1 cellular context compared by ENCODE assay signal in genomic region chr10:6716521-6716920, GRCh38.
TF ChIP-seq lines count a peak whose summit lies in the region.

No MANE protein-coding gene starts in this region.

TF ChIP-seq in IMR-90, 13 proteins besides CTCF, POLR2A, EP300 and RAD21 (continued from another document):
- TF ChIP-seq USF2 (IDR thresholded peaks at IDR 0.05; ENCODE audit: low read depth, low read length) = no peak
- no peak for TF ChIP-seq NFE2L2 (IDR thresholded peaks at IDR 0.05; ENCODE audit: low read depth, low read length)
- TF ChIP-seq CHD1 (IDR thresholded peaks at IDR 0.05; ENCODE audit: low read depth, low read length) = no peak
- no peak for TF ChIP-seq FOS (IDR thresholded peaks at IDR 0.05; ENCODE audit: low read depth, low read length)
- TF ChIP-seq MXI1 (IDR thresholded peaks at IDR 0.05; ENCODE audit: borderline replicate concordance, low read depth, low read length) = no peak
- no peak for TF ChIP-seq CEBPB (IDR thresholded peaks at IDR 0.05; ENCODE audit: low read depth, low read length)
- no peak for TF ChIP-seq ELK1 (IDR thresholded peaks at IDR 0.05; ENCODE audit: borderline replicate concordance, low read depth, low read length)
- TF ChIP-seq BHLHE40 (IDR thresholded peaks at IDR 0.05; ENCODE audit: low read depth, low read length) = no peak
- no peak for TF ChIP-seq MAFK (IDR thresholded peaks at IDR 0.05; ENCODE audit: low read depth, low read length)
- no peak for TF ChIP-seq RCOR1 (IDR thresholded peaks at IDR 0.05; ENCODE audit: insufficient replicate concordance, low read length)
TF ChIP-seq in IMR-90: peak in this region for 0.
